Comparison of ENCODE assay signal across 1 cellular context in the genomic region with DNA sequence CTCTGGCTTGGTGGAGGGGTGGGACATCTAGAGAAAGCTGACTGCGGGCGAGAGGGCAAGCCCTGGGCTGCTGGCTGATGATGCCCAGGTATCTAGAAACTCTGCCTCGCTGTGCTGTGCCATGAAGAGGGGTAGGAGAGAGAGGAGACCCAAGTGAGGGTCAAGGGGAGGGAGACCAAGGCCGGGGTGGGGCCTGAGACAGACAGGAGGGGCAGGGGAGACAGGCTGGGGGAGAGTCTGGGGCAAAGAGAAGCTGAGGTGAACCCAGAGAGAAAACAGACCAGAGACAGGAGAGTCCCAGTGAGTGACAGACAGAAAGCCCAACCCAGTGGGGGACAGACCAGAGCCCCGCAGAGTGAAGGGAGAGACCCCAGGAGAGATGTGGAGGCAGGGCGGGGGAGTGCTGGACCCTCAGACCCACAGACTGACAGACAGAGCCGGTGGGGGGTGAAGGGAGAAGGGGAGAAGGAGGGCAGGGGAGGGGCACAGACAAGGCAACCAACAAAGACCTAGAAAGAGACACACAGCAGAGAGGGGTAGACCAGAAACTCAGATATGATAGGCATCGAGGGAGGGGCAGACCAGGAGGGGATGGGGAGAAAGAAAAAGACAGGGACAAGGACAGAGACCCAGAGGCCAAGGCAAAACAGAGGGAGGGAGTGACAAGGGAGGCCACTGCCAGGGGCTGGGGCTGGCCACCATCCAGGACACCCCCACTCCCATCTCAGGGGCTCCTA.
TF ChIP-seq lines count a peak whose summit lies in the region.

No MANE protein-coding gene starts in this region.

TF ChIP-seq in SK-N-SH, 30 proteins besides CTCF, POLR2A, EP300 and RAD21 (continued from another document):
- TF ChIP-seq JUND (IDR thresholded peaks at IDR 0.05) (no peak), ELF1 (IDR thresholded peaks at IDR 0.05) (no peak), EZH2phosphoT487 (IDR thresholded peaks at IDR 0.05; ENCODE audit: borderline replicate concordance, low read depth) (no peak), GATA2 (CRISPR knock-in tag; IDR thresholded peaks at IDR 0.05) (no peak), FOXM1 (IDR thresholded peaks at IDR 0.05; ENCODE audit: low read depth) (no peak), FOXJ3 (CRISPR knock-in tag; IDR thresholded peaks at IDR 0.05) (no peak), FOSL2 (IDR thresholded peaks at IDR 0.05; ENCODE audit: borderline replicate concordance, low read depth) (no peak), GABPA (IDR thresholded peaks at IDR 0.05; ENCODE audit: low read depth) (no peak), TEAD4 (IDR thresholded peaks at IDR 0.05; ENCODE audit: borderline replicate concordance, insufficient read depth) (no peak), NRF1 (IDR thresholded peaks at IDR 0.05; ENCODE audit: low read depth, low read length) (no peak), MXI1 (IDR thresholded peaks at IDR 0.05; ENCODE audit: low read depth, low read length) (no peak), SMC3 (IDR thresholded peaks at IDR 0.05; ENCODE audit: low read depth, low read length) (no peak), CHD2 (IDR thresholded peaks at IDR 0.05; ENCODE audit: low read length, partially characterized antibody) (no peak), POLR2AphosphoS5 (IDR thresholded peaks at IDR 0.05; ENCODE audit: low read depth, low read length) (no peak)
- TF ChIP-seq, protein P1, sequence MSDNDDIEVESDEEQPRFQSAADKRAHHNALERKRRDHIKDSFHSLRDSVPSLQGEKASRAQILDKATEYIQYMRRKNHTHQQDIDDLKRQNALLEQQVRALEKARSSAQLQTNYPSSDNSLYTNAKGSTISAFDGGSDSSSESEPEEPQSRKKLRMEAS (IDR thresholded peaks at IDR 0.05; ENCODE audit: low read depth): no peak
- TF ChIP-seq, protein P2, sequence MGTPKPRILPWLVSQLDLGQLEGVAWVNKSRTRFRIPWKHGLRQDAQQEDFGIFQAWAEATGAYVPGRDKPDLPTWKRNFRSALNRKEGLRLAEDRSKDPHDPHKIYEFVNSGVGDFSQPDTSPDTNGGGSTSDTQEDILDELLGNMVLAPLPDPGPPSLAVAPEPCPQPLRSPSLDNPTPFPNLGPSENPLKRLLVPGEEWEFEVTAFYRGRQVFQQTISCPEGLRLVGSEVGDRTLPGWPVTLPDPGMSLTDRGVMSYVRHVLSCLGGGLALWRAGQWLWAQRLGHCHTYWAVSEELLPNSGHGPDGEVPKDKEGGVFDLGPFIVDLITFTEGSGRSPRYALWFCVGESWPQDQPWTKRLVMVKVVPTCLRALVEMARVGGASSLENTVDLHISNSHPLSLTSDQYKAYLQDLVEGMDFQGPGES (IDR thresholded peaks at IDR 0.05; ENCODE audit: low read depth, low read length): no peak
- TF ChIP-seq, protein P3, sequence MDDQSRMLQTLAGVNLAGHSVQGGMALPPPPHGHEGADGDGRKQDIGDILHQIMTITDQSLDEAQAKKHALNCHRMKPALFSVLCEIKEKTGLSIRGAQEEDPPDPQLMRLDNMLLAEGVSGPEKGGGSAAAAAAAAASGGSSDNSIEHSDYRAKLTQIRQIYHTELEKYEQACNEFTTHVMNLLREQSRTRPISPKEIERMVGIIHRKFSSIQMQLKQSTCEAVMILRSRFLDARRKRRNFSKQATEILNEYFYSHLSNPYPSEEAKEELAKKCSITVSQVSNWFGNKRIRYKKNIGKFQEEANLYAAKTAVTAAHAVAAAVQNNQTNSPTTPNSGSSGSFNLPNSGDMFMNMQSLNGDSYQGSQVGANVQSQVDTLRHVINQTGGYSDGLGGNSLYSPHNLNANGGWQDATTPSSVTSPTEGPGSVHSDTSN (IDR thresholded peaks at IDR 0.05): no peak
- TF ChIP-seq, protein P4, sequence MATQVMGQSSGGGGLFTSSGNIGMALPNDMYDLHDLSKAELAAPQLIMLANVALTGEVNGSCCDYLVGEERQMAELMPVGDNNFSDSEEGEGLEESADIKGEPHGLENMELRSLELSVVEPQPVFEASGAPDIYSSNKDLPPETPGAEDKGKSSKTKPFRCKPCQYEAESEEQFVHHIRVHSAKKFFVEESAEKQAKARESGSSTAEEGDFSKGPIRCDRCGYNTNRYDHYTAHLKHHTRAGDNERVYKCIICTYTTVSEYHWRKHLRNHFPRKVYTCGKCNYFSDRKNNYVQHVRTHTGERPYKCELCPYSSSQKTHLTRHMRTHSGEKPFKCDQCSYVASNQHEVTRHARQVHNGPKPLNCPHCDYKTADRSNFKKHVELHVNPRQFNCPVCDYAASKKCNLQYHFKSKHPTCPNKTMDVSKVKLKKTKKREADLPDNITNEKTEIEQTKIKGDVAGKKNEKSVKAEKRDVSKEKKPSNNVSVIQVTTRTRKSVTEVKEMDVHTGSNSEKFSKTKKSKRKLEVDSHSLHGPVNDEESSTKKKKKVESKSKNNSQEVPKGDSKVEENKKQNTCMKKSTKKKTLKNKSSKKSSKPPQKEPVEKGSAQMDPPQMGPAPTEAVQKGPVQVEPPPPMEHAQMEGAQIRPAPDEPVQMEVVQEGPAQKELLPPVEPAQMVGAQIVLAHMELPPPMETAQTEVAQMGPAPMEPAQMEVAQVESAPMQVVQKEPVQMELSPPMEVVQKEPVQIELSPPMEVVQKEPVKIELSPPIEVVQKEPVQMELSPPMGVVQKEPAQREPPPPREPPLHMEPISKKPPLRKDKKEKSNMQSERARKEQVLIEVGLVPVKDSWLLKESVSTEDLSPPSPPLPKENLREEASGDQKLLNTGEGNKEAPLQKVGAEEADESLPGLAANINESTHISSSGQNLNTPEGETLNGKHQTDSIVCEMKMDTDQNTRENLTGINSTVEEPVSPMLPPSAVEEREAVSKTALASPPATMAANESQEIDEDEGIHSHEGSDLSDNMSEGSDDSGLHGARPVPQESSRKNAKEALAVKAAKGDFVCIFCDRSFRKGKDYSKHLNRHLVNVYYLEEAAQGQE (IDR thresholded peaks at IDR 0.05; ENCODE audit: low read depth, low read length): no peak
